In the genomic region with DNA sequence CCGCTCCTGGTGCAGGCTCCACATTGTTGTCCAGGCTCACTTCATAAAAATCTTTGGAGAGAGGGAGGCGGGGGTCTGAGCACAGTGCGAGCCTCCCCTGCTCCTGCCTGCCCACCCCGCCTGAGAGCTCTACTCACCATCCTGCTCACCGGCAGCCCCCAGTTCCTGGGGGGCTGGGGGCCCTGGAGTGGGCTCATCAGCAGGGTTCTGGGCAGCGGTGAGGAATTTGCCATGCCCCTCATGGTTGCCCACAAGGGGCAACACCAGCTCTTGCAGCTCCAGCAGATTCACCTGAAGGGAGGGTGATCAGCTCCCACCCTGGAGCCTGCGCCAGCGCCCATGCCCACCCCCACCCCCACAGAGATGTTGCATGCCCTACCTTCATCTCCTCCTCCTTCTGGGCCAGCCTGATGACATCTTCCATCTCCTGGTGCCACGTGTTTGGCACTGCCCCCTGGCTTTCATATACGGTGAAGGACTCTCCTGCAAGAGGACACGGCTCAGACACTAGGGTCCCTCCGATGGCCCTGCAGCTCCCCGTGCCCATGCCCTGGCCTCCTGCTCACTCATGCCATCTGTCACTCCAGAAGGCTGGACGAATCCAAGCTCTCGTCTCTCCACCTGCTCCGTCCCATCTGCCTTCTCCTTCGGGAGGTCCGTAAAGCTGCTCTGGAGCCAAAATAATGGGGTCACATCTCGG, we compare ENCODE assay signal across 16 cellular contexts.
"Had no signal": no experiment of that assay in that cellular context is flagged by ENCODE, and none has a peak within 500 bp of the region (broad histone marks: within the 10 kb centered on the region; RNA-seq: fewer than 3 reads in every experiment).

No MANE protein-coding gene starts in this region.

- H3K27ac Mint-ChIP-seq: activated CD4-positive, alpha-beta memory T cell treated with anti-CD3 and anti-CD28 coated beads for 36 hours; activated naive CD4-positive, alpha-beta T cell treated with anti-CD3 and anti-CD28 coated beads, Interleukin-2, amount 10 ng/mL, durations not matched to agents 7 days and 5 days; activated T-helper 17 cell treated with anti-CD3 and anti-CD28 coated beads, Interleukin-2, amount 50 U/mL, for 72 hours; nephron progenitor cell; stimulated activated naive CD8-positive, alpha-beta T cell treated with anti-CD3 and anti-CD28 coated beads, Interleukin-15, Interleukin-2, amounts not matched to agents 100 ng/mL and 50 ng/mL, for 24 hours; T-helper 2 cell treated with Interferon-gamma antibody and Interleukin-4, amounts not matched to agents 5 μg/mL and 100 μg/mL, for 36 hours had no signal

- ATAC-seq: activated T-helper 17 cell treated with anti-CD3 and anti-CD28 coated beads, Interleukin-2, amount 50 U/mL, for 72 hours; body of pancreas; heart right ventricle; left ventricle myocardium superior had no signal

- H3K27ac ChIP-seq: body of pancreas, heart right ventricle, testis, uterus had no signal

- DNase-seq: activated CD4-positive, alpha-beta memory T cell treated with anti-CD3 and anti-CD28 coated beads for 36 hours; activated CD4-positive, CD25-positive, alpha-beta regulatory T cell treated with anti-CD3 and anti-CD28 coated beads, Interleukin-2, amount 50 U/mL, for 72 hours; activated naive CD4-positive, alpha-beta T cell treated with anti-CD3 and anti-CD28 coated beads, Interleukin-2, amount 10 ng/mL, durations not matched to agents 7 days and 5 days; heart right ventricle; left ventricle myocardium superior; mesendoderm; nephron progenitor cell; stimulated activated CD4-positive, alpha-beta T cell treated with anti-CD3 and anti-CD28 coated beads, Interleukin-4, amount 100 ng/mL, for 1 hour; testis; uterus had no signal

- H3K27me3 ChIP-seq: body of pancreas, dorsolateral prefrontal cortex, heart right ventricle, testis, uterus had no signal

- H3K4me1 Mint-ChIP-seq: activated T-helper 17 cell treated with anti-CD3 and anti-CD28 coated beads, Interleukin-2, amount 50 U/mL, for 72 hours; nephron progenitor cell had no signal

- H3K9me3 ChIP-seq: body of pancreas, heart right ventricle, testis, uterus had no signal

- H3K36me3 ChIP-seq: heart right ventricle, uterus had no signal

- H3K9me3 Mint-ChIP-seq: activated CD4-positive, alpha-beta memory T cell treated with anti-CD3 and anti-CD28 coated beads for 36 hours; activated naive CD4-positive, alpha-beta T cell treated with anti-CD3 and anti-CD28 coated beads, Interleukin-2, amount 10 ng/mL, durations not matched to agents 7 days and 5 days; activated T-helper 17 cell treated with anti-CD3 and anti-CD28 coated beads, Interleukin-2, amount 50 U/mL, for 72 hours; central memory CD8-positive, alpha-beta T cell; nephron progenitor cell; stimulated activated naive CD8-positive, alpha-beta T cell treated with anti-CD3 and anti-CD28 coated beads, Interleukin-15, Interleukin-2, amounts not matched to agents 100 ng/mL and 50 ng/mL, for 24 hours; T-helper 2 cell treated with Interferon-gamma antibody and Interleukin-4, amounts not matched to agents 5 μg/mL and 100 μg/mL, for 36 hours had no signal

- H3K36me3 Mint-ChIP-seq: activated CD4-positive, alpha-beta memory T cell treated with anti-CD3 and anti-CD28 coated beads for 36 hours; activated naive CD4-positive, alpha-beta T cell treated with anti-CD3 and anti-CD28 coated beads, Interleukin-2, amount 10 ng/mL, durations not matched to agents 7 days and 5 days had no signal

- H3K4me3 ChIP-seq: body of pancreas, dorsolateral prefrontal cortex, heart right ventricle, testis, uterus had no signal

- H3K4me3 Mint-ChIP-seq: activated CD4-positive, alpha-beta memory T cell treated with anti-CD3 and anti-CD28 coated beads for 36 hours; activated naive CD4-positive, alpha-beta T cell treated with anti-CD3 and anti-CD28 coated beads, Interleukin-2, amount 10 ng/mL, durations not matched to agents 7 days and 5 days; activated T-helper 17 cell treated with anti-CD3 and anti-CD28 coated beads, Interleukin-2, amount 50 U/mL, for 72 hours; central memory CD8-positive, alpha-beta T cell; nephron progenitor cell; stimulated activated naive CD8-positive, alpha-beta T cell treated with anti-CD3 and anti-CD28 coated beads, Interleukin-15, Interleukin-2, amounts not matched to agents 100 ng/mL and 50 ng/mL, for 24 hours; T-helper 2 cell treated with Interferon-gamma antibody and Interleukin-4, amounts not matched to agents 5 μg/mL and 100 μg/mL, for 36 hours had no signal
